In genomic region chr10:124213471-124213870, GRCh38 we compare ENCODE assay signal across 18 cellular contexts.
"Had no signal": no experiment of that assay in that cellular context is flagged by ENCODE, and none has a peak within 500 bp of the region (broad histone marks: within the 10 kb centered on the region; RNA-seq: fewer than 3 reads in every experiment).

No MANE protein-coding gene starts in this region.

- H3K36me3 Mint-ChIP-seq: activated naive CD4-positive, alpha-beta T cell treated with anti-CD3 and anti-CD28 coated beads, Interleukin-2, amount 10 ng/mL, durations not matched to agents 7 days and 5 days; naive thymus-derived CD4-positive, alpha-beta T cell; stimulated activated effector memory CD8-positive, alpha-beta T cell treated with anti-CD3 and anti-CD28 coated beads, Interleukin-12 subunit alpha, Interleukin-12 subunit beta, amount 100 ng/mL, for 72 hours; T-cell had no signal

- ATAC-seq: heart left ventricle; mucosa of descending colon; naive thymus-derived CD4-positive, alpha-beta T cell; stimulated activated effector memory CD8-positive, alpha-beta T cell treated with anti-CD3 and anti-CD28 coated beads, Interleukin-12 subunit alpha, Interleukin-12 subunit beta, amount 100 ng/mL, for 72 hours; T-cell had no signal

- H3K27ac ChIP-seq: adrenal gland, esophagus muscularis mucosa, heart left ventricle, parathyroid adenoma had no signal

- H3K4me1 ChIP-seq: adrenal gland, parathyroid adenoma had no signal

- H3K27ac Mint-ChIP-seq: activated naive CD4-positive, alpha-beta T cell treated with anti-CD3 and anti-CD28 coated beads, Interleukin-2, amount 10 ng/mL, durations not matched to agents 7 days and 5 days; activated T-helper 2 cell treated with anti-CD3 and anti-CD28 coated beads, Interferon-gamma antibody, Interleukin-2, Interleukin-4, amounts not matched to agents 10 μg/mL and 5 μg/mL and 100 μg/mL, durations not matched to agents 14 hours and 24 hours and 36 hours; naive thymus-derived CD4-positive, alpha-beta T cell; stimulated activated effector memory CD8-positive, alpha-beta T cell treated with anti-CD3 and anti-CD28 coated beads, Interleukin-12 subunit alpha, Interleukin-12 subunit beta, amount 100 ng/mL, for 72 hours; T-cell had no signal

- H2AFZ ChIP-seq: parathyroid adenoma had no signal

- H3K9me3 ChIP-seq: mucosa of descending colon had no signal

- H3K9ac ChIP-seq: parathyroid adenoma had no signal

- DNase-seq: activated CD4-positive, alpha-beta T cell treated with anti-CD3 and anti-CD28 coated beads, Interleukin-2, amount 50 U/mL, for 1 hour; activated naive CD4-positive, alpha-beta T cell treated with anti-CD3 and anti-CD28 coated beads, Interleukin-2, amount 10 ng/mL, durations not matched to agents 7 days and 5 days; adrenal gland; caudate nucleus; heart left ventricle; mucosa of descending colon; naive thymus-derived CD4-positive, alpha-beta T cell; stimulated activated CD4-positive, alpha-beta T cell treated with anti-CD3 and anti-CD28 coated beads, Interleukin-12 subunit alpha, Interleukin-12 subunit beta, amount 100 ng/mL, for 4 hours; stimulated activated CD4-positive, alpha-beta T cell treated with anti-CD3 and anti-CD28 coated beads, Interleukin-2, amount 100 ng/mL, for 24 hours; T-cell; T-helper 9 cell had no signal

- FAIRE-seq: colon, endometrium, urothelium cell line had no signal

- H3K79me2 ChIP-seq: parathyroid adenoma had no signal

- H3K9me3 Mint-ChIP-seq: activated T-helper 2 cell treated with anti-CD3 and anti-CD28 coated beads, Interferon-gamma antibody, Interleukin-2, Interleukin-4, amounts not matched to agents 10 μg/mL and 5 μg/mL and 100 μg/mL, durations not matched to agents 14 hours and 24 hours and 36 hours; stimulated activated effector memory CD8-positive, alpha-beta T cell treated with anti-CD3 and anti-CD28 coated beads, Interleukin-12 subunit alpha, Interleukin-12 subunit beta, amount 100 ng/mL, for 72 hours; T-cell had no signal

- H3K27me3 ChIP-seq: adrenal gland, esophagus muscularis mucosa had no signal

- H3K4me3 Mint-ChIP-seq: activated naive CD4-positive, alpha-beta T cell treated with anti-CD3 and anti-CD28 coated beads, Interleukin-2, amount 10 ng/mL, durations not matched to agents 7 days and 5 days; naive thymus-derived CD4-positive, alpha-beta T cell; stimulated activated effector memory CD8-positive, alpha-beta T cell treated with anti-CD3 and anti-CD28 coated beads, Interleukin-12 subunit alpha, Interleukin-12 subunit beta, amount 100 ng/mL, for 72 hours; T-cell had no signal

- H3K36me3 ChIP-seq: adrenal gland, esophagus muscularis mucosa, heart left ventricle had no signal

- H3K4me3 ChIP-seq: adrenal gland, esophagus muscularis mucosa, heart left ventricle, mucosa of descending colon had no signal

- H3K4me1 Mint-ChIP-seq: activated naive CD4-positive, alpha-beta T cell treated with anti-CD3 and anti-CD28 coated beads, Interleukin-2, amount 10 ng/mL, durations not matched to agents 7 days and 5 days; stimulated activated effector memory CD8-positive, alpha-beta T cell treated with anti-CD3 and anti-CD28 coated beads, Interleukin-12 subunit alpha, Interleukin-12 subunit beta, amount 100 ng/mL, for 72 hours; T-cell had no signal
